In genomic region chr12:130435826-130436225, GRCh38 we compare ENCODE assay signal across 19 cellular contexts.
"Had no signal": no experiment of that assay in that cellular context is flagged by ENCODE, and none has a peak within 500 bp of the region (broad histone marks: within the 10 kb centered on the region; RNA-seq: fewer than 3 reads in every experiment).

No MANE protein-coding gene starts in this region.

- H3K27me3 ChIP-seq: esophagus squamous epithelium, pancreas, right lobe of liver, stomach, transverse colon had no signal

- H3K4me1 ChIP-seq: esophagus squamous epithelium, pancreas, prostate gland, right lobe of liver, stomach, transverse colon had no signal

- ATAC-seq: effector memory CD8-positive, alpha-beta T cell; left colon; left ventricle myocardium superior; mucosa of descending colon; naive thymus-derived CD8-positive, alpha-beta T cell; pancreas had no signal

- H3K27ac ChIP-seq: esophagus squamous epithelium, pancreas, prostate gland, right lobe of liver, skin epidermis, stomach, thoracic aorta, transverse colon had no signal

- DNase-seq: effector memory CD8-positive, alpha-beta T cell; esophagus squamous epithelium; foreskin fibroblast; immature natural killer cell; left ventricle myocardium superior; mucosa of descending colon; naive thymus-derived CD8-positive, alpha-beta T cell; nucleus accumbens; stimulated activated CD4-positive, alpha-beta T cell treated with anti-CD3 and anti-CD28 coated beads, Interleukin-12 subunit alpha, Interleukin-12 subunit beta, amount 100 ng/mL, for 4 hours; stimulated activated naive CD4-positive, alpha-beta T cell; stomach; substantia nigra; transverse colon had no signal

- H3K4me3 ChIP-seq: esophagus squamous epithelium, mucosa of descending colon, pancreas, prostate gland, right lobe of liver, skin epidermis, stomach, thoracic aorta, transverse colon had no signal

- H3K36me3 ChIP-seq: esophagus squamous epithelium, pancreas, prostate gland, right lobe of liver, stomach, thoracic aorta, transverse colon had no signal

- H3K9me3 ChIP-seq: esophagus squamous epithelium, mucosa of descending colon, pancreas, prostate gland, right lobe of liver, thoracic aorta, transverse colon had no signal
